In the genomic region with DNA sequence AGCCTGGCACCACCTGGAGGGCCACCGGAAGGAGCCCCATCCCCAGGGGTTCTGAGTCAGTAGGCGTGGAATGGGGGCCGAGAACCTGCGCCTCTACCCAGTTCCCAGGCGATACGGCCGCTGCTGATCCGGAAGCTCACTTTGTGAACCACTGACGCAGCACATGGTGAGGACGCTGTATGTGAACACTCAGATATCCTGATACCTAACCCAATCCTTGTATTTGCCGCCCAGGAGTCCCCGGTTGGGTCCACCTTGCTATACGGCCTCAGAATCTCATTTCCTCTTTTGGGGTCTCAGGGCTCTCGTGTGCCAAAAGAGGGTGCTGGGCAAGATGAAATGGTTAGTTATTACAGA, we compare ENCODE assay signal across 8 cellular contexts. TPM values are rescaled to one million over a fixed set of nuclear protein-coding genes. Genes with fewer than 3 reads are reported as not detected.
DNase-seq lines count a peak whose midpoint lies in the region; ATAC-seq and TF ChIP-seq lines count a peak whose summit lies in the region.

No MANE protein-coding gene starts in this region.

- H4K20me1 ChIP-seq in OCI-LY3 (ENCODE audit: insufficient read depth, low read length): peaks cover 12% of the 10 kb centered on the region

- peak; percentile 30 for ATAC-seq in HG02943 (IDR thresholded peaks at IDR 0.05; ENCODE audit: low read depth, unreplicated experiment)

- H3K4me2 ChIP-seq in OCI-LY3 (ENCODE audit: low read length): peak overlapping the region; percentile 73

- peak overlapping the region; percentile 99 for H3K4me3 Mint-ChIP-seq in activated naive CD8-positive, alpha-beta T cell treated with anti-CD3 and anti-CD28 coated beads for 36 hours

- H3K4me3 ChIP-seq in OCI-LY3 (ENCODE audit: low read length) (peak overlapping the region; percentile 71), iPS-20b (ENCODE audit: low read length) (peak overlapping the region; percentile 31; the same call in 1 of the 2 replicates)

- H3K27me3 Mint-ChIP-seq in activated naive CD8-positive, alpha-beta T cell treated with anti-CD3 and anti-CD28 coated beads for 36 hours: no peaks in the 10 kb centered on the region

- H3K36me3 Mint-ChIP-seq in activated naive CD8-positive, alpha-beta T cell treated with anti-CD3 and anti-CD28 coated beads for 36 hours: peaks cover 26% of the 10 kb centered on the region

- H2AFZ ChIP-seq in OCI-LY3 (ENCODE audit: low read depth, low read length): peak overlapping the region; percentile 5; the same call in 1 of the 2 replicates

- H3K4me1 Mint-ChIP-seq in activated naive CD8-positive, alpha-beta T cell treated with anti-CD3 and anti-CD28 coated beads for 36 hours: peaks cover 27% of the 10 kb centered on the region

- peaks cover 17% of the 10 kb centered on the region for H3K36me3 ChIP-seq in OCI-LY3 (replicated peaks; ENCODE audit: low read depth, low read length)
- H3K36me3 ChIP-seq in iPS-20b (ENCODE audit: insufficient read depth, low read depth, low read length): peaks cover 26% of the 10 kb centered on the region

- H3K9me3 ChIP-seq in OCI-LY3 (ENCODE audit: insufficient read depth, low read length): no peaks in the 10 kb centered on the region
- H3K9me3 ChIP-seq in iPS-20b (ENCODE audit: insufficient read depth, low read depth, low read length): no peaks in the 10 kb centered on the region

- peak; percentile 39 for DNase-seq in activated T-cell treated with anti-CD3 and anti-CD28 coated beads for 1 hour (ENCODE audit: low read depth)
- DNase-seq in activated T-cell treated with anti-CD3 and anti-CD28 coated beads, Interleukin-2, amount 50 U/mL, for 48 hours: no peak
- peak; percentile 49 for DNase-seq in activated naive CD8-positive, alpha-beta T cell treated with anti-CD3 and anti-CD28 coated beads for 36 hours
- peak; percentile 25 to 26 for DNase-seq in stimulated activated CD4-positive, alpha-beta T cell treated with anti-CD3 and anti-CD28 coated beads, Interleukin-2, amount 100 ng/mL, for 48 hours
- DNase-seq in NCI-H1694 treated with DMSO at 0.1 percent for 48 hours (lab: John Stamatoyannopoulos, UW): no peak

- peak overlapping the region; percentile 95 for H3K27ac Mint-ChIP-seq in activated naive CD8-positive, alpha-beta T cell treated with anti-CD3 and anti-CD28 coated beads for 36 hours

- H3K27ac ChIP-seq in OCI-LY3 (ENCODE audit: low read length): peak overlapping the region; percentile 89
- peak overlapping the region; percentile 40 for H3K27ac ChIP-seq in iPS-20b (ENCODE audit: low read length)

- H3K4me1 ChIP-seq in OCI-LY3 (ENCODE audit: low read length): peaks cover 39% of the 10 kb centered on the region
- H3K4me1 ChIP-seq in iPS-20b (ENCODE audit: insufficient read depth, low read length): peaks cover 3% of the 10 kb centered on the region; the same call in 1 of the 2 replicates

- H3K79me2 ChIP-seq in OCI-LY3 (ENCODE audit: low read length): peaks cover 39% of the 10 kb centered on the region

- H3K9me3 Mint-ChIP-seq in activated naive CD8-positive, alpha-beta T cell treated with anti-CD3 and anti-CD28 coated beads for 36 hours: no peaks in the 10 kb centered on the region

- H3K27me3 ChIP-seq in OCI-LY3 (ENCODE audit: low read depth, low read length) (no peaks in the 10 kb centered on the region), iPS-20b (ENCODE audit: insufficient read depth, low read length) (no peaks in the 10 kb centered on the region)

- H3K9ac ChIP-seq in OCI-LY3 (ENCODE audit: low read length) (peak overlapping the region; percentile 80), iPS-20b (ENCODE audit: low read depth, low read length) (peak overlapping the region; percentile 56; the same call in 1 of the 2 replicates)

- TF ChIP-seq CTCF in OCI-LY3 (IDR thresholded peaks at IDR 0.05; ENCODE audit: low read depth, low read length): no peak

RNA-seq across cellular contexts. Expression of a gene that starts 0.6 kb away (rescaled TPM):
- 100 to 1,000 TPM; 124 to 127 TPM for total RNA-seq in activated naive CD8-positive, alpha-beta T cell treated with anti-CD3 and anti-CD28 coated beads for 36 hours

RNA-seq across cellular contexts. Expression of a gene that starts 31.5 kb away (rescaled TPM):
- 10 to 100 TPM; 52.1 to 54.0 TPM for total RNA-seq in activated naive CD8-positive, alpha-beta T cell treated with anti-CD3 and anti-CD28 coated beads for 36 hours

RNA-seq across cellular contexts. Expression of a gene that starts 41.1 kb away (rescaled TPM):
- 10 to 100 TPM; 70.6 to 73.4 TPM for total RNA-seq in activated naive CD8-positive, alpha-beta T cell treated with anti-CD3 and anti-CD28 coated beads for 36 hours

Comparison
In these comparisons a context has a peak if more than half of its experiments do, and no peak if none do; other contexts are left out.
1. DNase-seq: peak in activated T-cell treated with anti-CD3 and anti-CD28 coated beads for 1 hour (single experiment), activated naive CD8-positive, alpha-beta T cell treated with anti-CD3 and anti-CD28 coated beads for 36 hours (single experiment) and stimulated activated CD4-positive, alpha-beta T cell treated with anti-CD3 and anti-CD28 coated beads, Interleukin-2, amount 100 ng/mL, for 48 hours (2 of 2); none in activated T-cell treated with anti-CD3 and anti-CD28 coated beads, Interleukin-2, amount 50 U/mL, for 48 hours (0 of 2) and NCI-H1694 treated with DMSO at 0.1 percent for 48 hours (single experiment).